Comparison of ENCODE assay signal across 17 cellular contexts in genomic region chr11:120738516-120739046, GRCh38.
"Had no signal": no experiment of that assay in that cellular context is flagged by ENCODE, and none has a peak within 500 bp of the region (broad histone marks: within the 10 kb centered on the region; RNA-seq: fewer than 3 reads in every experiment).

No MANE protein-coding gene starts in this region.

- H3K27ac Mint-ChIP-seq: mesothelial cell of epicardium; natural killer cell treated with Interleukin-12 subunit alpha and Interleukin-12 subunit beta and Interleukin-15 and Interleukin-18, amount 100 ng/mL, for 72 hours; progenitor cell of endocrine pancreas; stimulated activated naive CD8-positive, alpha-beta T cell treated with anti-CD3 and anti-CD28 coated beads, Interleukin-15, amount 100 ng/mL, for 72 hours had no signal

- H3K4me3 Mint-ChIP-seq: mesothelial cell of epicardium; natural killer cell treated with Interleukin-12 subunit alpha and Interleukin-12 subunit beta and Interleukin-15 and Interleukin-18, amount 100 ng/mL, for 72 hours; stimulated activated naive CD8-positive, alpha-beta T cell treated with anti-CD3 and anti-CD28 coated beads, Interleukin-15, amount 100 ng/mL, for 72 hours had no signal

- H3K9me3 Mint-ChIP-seq: mesothelial cell of epicardium; natural killer cell treated with Interleukin-12 subunit alpha and Interleukin-12 subunit beta and Interleukin-15 and Interleukin-18, amount 100 ng/mL, for 72 hours; stimulated activated naive CD8-positive, alpha-beta T cell treated with anti-CD3 and anti-CD28 coated beads, Interleukin-15, amount 100 ng/mL, for 72 hours had no signal

- DNase-seq: cerebellar nuclear complex; colonic mucosa; dermis blood vessel endothelial cell; heart left ventricle; hippocampal formation; kidney glomerular epithelial cell; mammary epithelial cell; right cardiac atrium; stimulated activated CD4-positive, alpha-beta T cell treated with anti-CD3 and anti-CD28 coated beads, Interleukin-2, amount 100 ng/mL, for 48 hours; stimulated activated naive CD8-positive, alpha-beta T cell treated with anti-CD3 and anti-CD28 coated beads, Interleukin-15, amount 100 ng/mL, for 72 hours; testis had no signal

- H3K27me3 Mint-ChIP-seq: progenitor cell of endocrine pancreas had no signal

- H3K27me3 ChIP-seq: colonic mucosa, neutrophil, testis, tibial nerve had no signal

- H3K4me2 ChIP-seq: smooth muscle cell had no signal

- H3K4me1 ChIP-seq: colonic mucosa, heart left ventricle, testis, tibial nerve had no signal

- H3K4me3 ChIP-seq: colonic mucosa, heart left ventricle, smooth muscle cell, testis, tibial nerve had no signal

- H3K4me1 Mint-ChIP-seq: stimulated activated naive CD8-positive, alpha-beta T cell treated with anti-CD3 and anti-CD28 coated beads, Interleukin-15, amount 100 ng/mL, for 72 hours had no signal

- ATAC-seq: right cardiac atrium; stimulated activated naive CD8-positive, alpha-beta T cell treated with anti-CD3 and anti-CD28 coated beads, Interleukin-15, amount 100 ng/mL, for 72 hours had no signal

- H3K36me3 Mint-ChIP-seq: mesothelial cell of epicardium; natural killer cell treated with Interleukin-12 subunit alpha and Interleukin-12 subunit beta and Interleukin-15 and Interleukin-18, amount 100 ng/mL, for 72 hours had no signal

- H3K27ac ChIP-seq: colonic mucosa, heart left ventricle, neutrophil, testis, tibial nerve had no signal

- H3K9me3 ChIP-seq: colonic mucosa, heart left ventricle, neutrophil, testis, tibial nerve had no signal

- H3K36me3 ChIP-seq: colonic mucosa, heart left ventricle, neutrophil, tibial nerve had no signal
